ENCODE assay signal across 25 cellular contexts in the genomic region with DNA sequence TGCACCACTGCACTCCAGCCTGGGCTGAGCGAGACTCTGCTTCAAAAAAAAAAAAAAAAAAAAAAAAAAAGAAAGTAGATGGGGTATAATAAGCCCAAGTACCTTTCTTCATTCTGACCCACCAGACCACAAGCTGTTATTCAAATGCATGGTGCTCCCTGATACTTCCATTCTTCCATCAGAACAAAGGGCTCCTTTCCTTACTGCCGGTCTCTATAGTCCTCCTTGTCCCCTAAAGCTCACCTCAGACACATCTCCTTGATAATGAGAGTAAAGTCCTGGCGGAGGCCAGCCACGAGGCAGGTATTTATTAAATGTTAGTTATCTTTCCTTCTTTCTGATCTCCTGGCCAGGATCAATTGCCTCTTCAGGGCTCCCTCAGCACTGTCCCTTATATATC.
DNase-seq lines count a peak whose midpoint lies in the region; ATAC-seq and TF ChIP-seq lines count a peak whose summit lies in the region.
"Had no signal": no experiment of that assay in that cellular context is flagged by ENCODE, and none has a peak within 500 bp of the region (broad histone marks: within the 10 kb centered on the region; RNA-seq: fewer than 3 reads in every experiment).

No MANE protein-coding gene starts in this region.

- peaks cover 0 to 4% (median 2%) of the 10 kb centered on the region in 3 experiments; a peak in 3 of 7 replicates for H3K36me3 Mint-ChIP-seq in H9 (ENCODE audit: insufficient read depth in 1 of 3, low read depth in 3 of 3)
- H3K36me3 Mint-ChIP-seq in WTC11 = peaks cover 3% of the 10 kb centered on the region; the same call in 1 of the 2 replicates
- H3K36me3 Mint-ChIP-seq in nephron (ENCODE audit: low read depth) = no peaks in the 10 kb centered on the region
- no peaks in the 10 kb centered on the region for H3K36me3 Mint-ChIP-seq in activated CD4-positive, alpha-beta T cell treated with anti-CD3 and anti-CD28 coated beads, Interleukin-2, amount 10 ng/mL, durations not matched to agents 24 days and 14 days (ENCODE audit: low read depth)
- H3K36me3 Mint-ChIP-seq in natural killer cell = no peaks in the 10 kb centered on the region
- H3K36me3 Mint-ChIP-seq: CD14-positive monocyte; CD4-positive, alpha-beta memory T cell; CD4-positive, CD25-positive, alpha-beta regulatory T cell; CD8-positive, alpha-beta memory T cell had no signal

- H3K79me1 ChIP-seq in H9 (ENCODE audit: insufficient read depth, low read depth, low read length, poor library complexity, severe bottlenecking) = no peaks in the 10 kb centered on the region

- no peak overlapping the region for H3K4ac ChIP-seq in H9 (ENCODE audit: low read depth, low read length)

- H3K14ac ChIP-seq in H9 (ENCODE audit: insufficient read depth, low read length) = no peak overlapping the region

- H3K79me2 ChIP-seq in H9 (ENCODE audit: insufficient read depth, low read length) = no peaks in the 10 kb centered on the region

- no peak overlapping the region for H2BK12ac ChIP-seq in H9 (ENCODE audit: insufficient read length, low read depth, low read length)

- H3K4me1 Mint-ChIP-seq in H9 = peaks cover 9 to 18% of the 10 kb centered on the region in 2 experiments
- peaks cover 17% of the 10 kb centered on the region for H3K4me1 Mint-ChIP-seq in WTC11
- peaks cover 10% of the 10 kb centered on the region for H3K4me1 Mint-ChIP-seq in nephron
- H3K4me1 Mint-ChIP-seq in activated CD4-positive, alpha-beta T cell treated with anti-CD3 and anti-CD28 coated beads, Interleukin-2, amount 10 ng/mL, durations not matched to agents 24 days and 14 days = no peaks in the 10 kb centered on the region
- H3K4me1 Mint-ChIP-seq in natural killer cell = no peaks in the 10 kb centered on the region
- H3K4me1 Mint-ChIP-seq: CD14-positive monocyte; CD4-positive, alpha-beta memory T cell; CD4-positive, CD25-positive, alpha-beta regulatory T cell; CD8-positive, alpha-beta memory T cell had no signal

- H2AFZ ChIP-seq in H9 (ENCODE audit: low read length) = no peak overlapping the region

- H4K91ac ChIP-seq in H9 (ENCODE audit: insufficient read length, low read depth, low read length) = no peak overlapping the region

- H2BK15ac ChIP-seq in H9 (ENCODE audit: low read depth, low read length) = no peak overlapping the region

- POLR2A ChIA-PET in WTC11 (lab: Charles Lee) = interaction anchor here (0.7 kb wide), 1 partner anchor 21 kb away, joined by 3 read pairs; no protein-coding TSS in a partner anchor

- H4K8ac ChIP-seq in H9 (replicated peaks; ENCODE audit: insufficient read length, low read depth, low read length) = no peak overlapping the region

- H3K9me3 ChIP-seq in H9 (ENCODE audit: control insufficient read depth, low read depth, low read length) = no peaks in the 10 kb centered on the region
- H3K9me3 ChIP-seq: BE2C, BLaER1 had no signal

- no peak overlapping the region for H3K9ac ChIP-seq in H9 (ENCODE audit: extremely low read depth, insufficient read length, low read length)
- H3K9ac ChIP-seq: BLaER1 had no signal

- H3K4me2 ChIP-seq in H9 (ENCODE audit: insufficient read depth, insufficient read length, low read length) = no peak overlapping the region
- H3K4me2 ChIP-seq: BLaER1 had no signal

- H3K27me3 Mint-ChIP-seq in H9 (ENCODE audit: low read depth) (no peaks in the 10 kb centered on the region), WTC11 (ENCODE audit: low read depth) (no peaks in the 10 kb centered on the region), nephron (ENCODE audit: low read depth) (no peaks in the 10 kb centered on the region), natural killer cell (ENCODE audit: low read depth in 2 of 2) (no peaks in the 10 kb centered on the region)
- H3K27me3 Mint-ChIP-seq in activated CD4-positive, alpha-beta T cell treated with anti-CD3 and anti-CD28 coated beads, Interleukin-2, amount 10 ng/mL, durations not matched to agents 24 days and 14 days = peaks cover 11% of the 10 kb centered on the region

- WGBS in H9 (ENCODE audit: extremely low coverage, insufficient read length, low lambda C conversion rate) = no CpG with 5 or more reads among the region's 4 CpGs

- peak; percentile 73 for ATAC-seq in WTC11
- no peak for ATAC-seq in natural killer cell
- no peak for ATAC-seq in GM21723 (IDR thresholded peaks at IDR 0.05; ENCODE audit: unreplicated experiment)
- no peak for ATAC-seq in HG02642 (IDR thresholded peaks at IDR 0.05; ENCODE audit: poor library complexity, unreplicated experiment)
- ATAC-seq: GM12878 had no signal

- H3K27ac Mint-ChIP-seq in H9 (peak overlapping the region in 2 of 3 experiments; percentile 61 to 65; a peak in 4 of 7 replicates), WTC11 (no peak overlapping the region), nephron (peak overlapping the region; percentile 15 to 42 (median 16)), natural killer cell (no peak overlapping the region)
- no peak overlapping the region for H3K27ac Mint-ChIP-seq in activated CD4-positive, alpha-beta T cell treated with anti-CD3 and anti-CD28 coated beads, Interleukin-2, amount 10 ng/mL, durations not matched to agents 24 days and 14 days
- H3K27ac Mint-ChIP-seq: CD14-positive monocyte; CD4-positive, alpha-beta memory T cell; CD4-positive, CD25-positive, alpha-beta regulatory T cell; CD8-positive, alpha-beta memory T cell had no signal

- intact Hi-C loops in activated CD4-positive, alpha-beta T cell treated with anti-CD3 and anti-CD28 coated beads, Interleukin-2, amount 10 ng/mL, durations not matched to agents 24 days and 14 days (cut with micrococcal nuclease) = no loop called here
- intact Hi-C loops in natural killer cell (cut with micrococcal nuclease) = no loop called here

- H2BK120ac ChIP-seq in H9 (ENCODE audit: low read depth, low read length, poor library complexity, severe bottlenecking) = no peak overlapping the region

- H4K20me1 ChIP-seq in H9 (ENCODE audit: control insufficient read depth, insufficient read depth, insufficient read length) = no peaks in the 10 kb centered on the region
- H4K20me1 ChIP-seq: BLaER1 had no signal

- H3K27ac ChIP-seq in H9 (ENCODE audit: insufficient read length, low read depth, low read length) = no peak overlapping the region
- H3K27ac ChIP-seq: BLaER1 had no signal

- H3K9me3 Mint-ChIP-seq in H9 (peaks cover 0 to 3% of the 10 kb centered on the region in 2 experiments; a peak in 1 of 5 replicates), WTC11 (peaks cover 3% of the 10 kb centered on the region; the same call in 1 of the 2 replicates), nephron (no peaks in the 10 kb centered on the region), natural killer cell (peaks cover 0 to 2% of the 10 kb centered on the region in 2 donors)
- H3K9me3 Mint-ChIP-seq in activated CD4-positive, alpha-beta T cell treated with anti-CD3 and anti-CD28 coated beads, Interleukin-2, amount 10 ng/mL, durations not matched to agents 24 days and 14 days = no peaks in the 10 kb centered on the region
- H3K9me3 Mint-ChIP-seq: CD4-positive, alpha-beta memory T cell had no signal

- no peak overlapping the region for H3K18ac ChIP-seq in H9 (ENCODE audit: insufficient read length, low read depth, low read length)

- no peak overlapping the region for H3T11ph ChIP-seq in H9 (ENCODE audit: low read length)

- H3K27me3 ChIP-seq in H9 (ENCODE audit: insufficient read depth, low read length) = no peaks in the 10 kb centered on the region
- H3K27me3 ChIP-seq: BE2C, BLaER1 had no signal

- H3K4me3 Mint-ChIP-seq in H9 (no peak overlapping the region), WTC11 (no peak overlapping the region), nephron (no peak overlapping the region), natural killer cell (no peak overlapping the region)
- no peak overlapping the region for H3K4me3 Mint-ChIP-seq in activated CD4-positive, alpha-beta T cell treated with anti-CD3 and anti-CD28 coated beads, Interleukin-2, amount 10 ng/mL, durations not matched to agents 24 days and 14 days
- H3K4me3 Mint-ChIP-seq: CD14-positive monocyte; CD4-positive, alpha-beta memory T cell; CD4-positive, CD25-positive, alpha-beta regulatory T cell; CD8-positive, alpha-beta memory T cell had no signal

- H2BK20ac ChIP-seq in H9 (ENCODE audit: low read depth, low read length, poor library complexity, severe bottlenecking) = no peak overlapping the region

- no peaks in the 10 kb centered on the region for H3K23me2 ChIP-seq in H9 (ENCODE audit: insufficient read length, low read depth, low read length, poor library complexity, severe bottlenecking)

- no peak overlapping the region for H2AK5ac ChIP-seq in H9 (ENCODE audit: insufficient read length, low read length)

- CTCF ChIA-PET in WTC11 (lab: Charles Lee) = no interaction called here

- H3K23ac ChIP-seq in H9 (ENCODE audit: insufficient read length, low read depth, low read length) = no peak overlapping the region

- TF ChIP-seq CTCF in H9 (conservative IDR thresholded peaks at IDR 0.05) (no peak), WTC11 (IDR thresholded peaks at IDR 0.05) (no peak), nephron (IDR thresholded peaks at IDR 0.05; ENCODE audit: unreplicated experiment in 3 of 3) (no peak), natural killer cell (IDR thresholded peaks at IDR 0.05) (no peak)

- H3K4me1 ChIP-seq in H9 (ENCODE audit: insufficient read depth, low read length) = no peaks in the 10 kb centered on the region
- H3K4me1 ChIP-seq: BLaER1 had no signal

- DNase-seq in H9 = no peak
- no peak for DNase-seq in WTC11 (ENCODE audit: low spot score)
- DNase-seq in activated CD4-positive, alpha-beta T cell treated with anti-CD3 and anti-CD28 coated beads, Interleukin-2, amount 10 ng/mL, durations not matched to agents 24 days and 14 days = no peak
- no peak for DNase-seq in natural killer cell
- DNase-seq: 8988T; ACHN; BE2C; C1 segment of cervical spinal cord; CD4-positive, alpha-beta memory T cell; CD4-positive, CD25-positive, alpha-beta regulatory T cell; CD8-positive, alpha-beta memory T cell; COR-L47; DMS 273 treated with DMSO at 0.1 percent for 48 hours; DMS153; DMS53; DMS79; DND-41; EL; GDM1 had no signal

- no peak overlapping the region for H3K56ac ChIP-seq in H9 (ENCODE audit: insufficient read length, low read depth, low read length)

- no peak overlapping the region for H4K5ac ChIP-seq in H9 (ENCODE audit: insufficient read length, low read depth, low read length)

- no peak overlapping the region for H2BK5ac ChIP-seq in H9 (ENCODE audit: insufficient read length, low read length)

TF ChIP-seq in WTC11, 78 proteins besides CTCF, POLR2A, EP300 and RAD21 (continues in another document):
- TF ChIP-seq RELA (CRISPR knock-in tag; IDR thresholded peaks at IDR 0.05; ENCODE audit: borderline replicate concordance) = no peak

Comparison
In these comparisons a context has a peak if more than half of its experiments do, and no peak if none do; other contexts are left out.
1. H3K27ac Mint-ChIP-seq: peak in H9 (2 of 3) and nephron (3 of 3); none in WTC11 (single experiment), activated CD4-positive, alpha-beta T cell treated with anti-CD3 and anti-CD28 coated beads, Interleukin-2, amount 10 ng/mL, durations not matched to agents 24 days and 14 days (single experiment) and natural killer cell (0 of 2).